In the genomic region with DNA sequence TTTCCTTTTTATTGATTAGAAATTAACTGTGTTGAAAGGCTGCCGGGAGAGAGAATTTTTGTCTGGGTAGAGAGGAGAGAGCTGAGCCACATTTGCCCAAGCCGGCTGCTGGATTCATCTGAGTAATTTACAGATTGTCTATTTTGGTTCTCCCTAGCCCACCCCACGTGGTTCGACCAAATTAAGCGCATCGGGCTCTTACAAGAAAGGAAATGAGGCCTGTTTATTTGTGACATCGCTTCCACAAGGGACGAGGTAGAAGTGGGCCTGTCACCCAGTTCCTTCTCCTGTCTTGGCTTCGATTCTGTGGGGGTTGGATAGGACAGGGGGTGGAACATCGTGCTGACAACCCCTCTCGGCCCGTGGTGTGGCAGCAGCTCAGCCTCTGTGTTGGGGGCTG, we compare ENCODE assay signal across 12 cellular contexts. TPM values are rescaled to one million over a fixed set of nuclear protein-coding genes. Genes with fewer than 3 reads are reported as not detected.
DNase-seq lines count a peak whose midpoint lies in the region; ATAC-seq and TF ChIP-seq lines count a peak whose summit lies in the region.
"Had no signal": no experiment of that assay in that cellular context is flagged by ENCODE, and none has a peak within 500 bp of the region (broad histone marks: within the 10 kb centered on the region; RNA-seq: fewer than 3 reads in every experiment).

No MANE protein-coding gene starts in this region.

- H3K27ac ChIP-seq in BLaER1 treated with 17β-estradiol and CSF1 and Interleukin-3, amounts not matched to agents 10 nM and 100 nM = peak overlapping the region; percentile 76 to 96 (median 93)
- peak overlapping the region in 2 of 4 donors; percentile 66 to 74 for H3K27ac ChIP-seq in Peyer's patch
- H3K27ac ChIP-seq in A673 (ENCODE audit: low read depth, low read length, poor library complexity, severe bottlenecking) = no peak overlapping the region
- no peak overlapping the region for H3K27ac ChIP-seq in right lobe of liver
- H3K27ac ChIP-seq: colonic mucosa, SJCRH30 had no signal

- intact Hi-C loops in A673 (cut with micrococcal nuclease; ENCODE audit: unreplicated experiment) = no loop called here
- intact Hi-C loops in right lobe of liver (cut with DNase I) = no loop called here

- H3K9ac ChIP-seq in BLaER1 treated with 17β-estradiol and CSF1 and Interleukin-3, amounts not matched to agents 10 nM and 100 nM = peak overlapping the region; percentile 70 to 87 (median 80)

- peaks cover 30 to 62% (median 36%) of the 10 kb centered on the region in 11 experiments for H3K9me3 ChIP-seq in BLaER1 treated with 17β-estradiol and CSF1 and Interleukin-3, amounts not matched to agents 10 nM and 100 nM (replicated peaks in 1 of 11)
- H3K9me3 ChIP-seq in Peyer's patch (peaks cover 0 to 5% (median 0%) of the 10 kb centered on the region in 4 donors), A673 (ENCODE audit: low read depth, low read length, poor library complexity, severe bottlenecking) (no peaks in the 10 kb centered on the region), right lobe of liver (no peaks in the 10 kb centered on the region)
- H3K9me3 ChIP-seq: colonic mucosa, SJCRH30 had no signal

- POLR2A ChIA-PET in A673 (lab: Charles Lee; ENCODE audit: low non-redundant PET) = no interaction called here

- CTCF ChIA-PET in A673 (lab: Charles Lee) = interaction anchor here (0.7 kb wide), 1 partner anchor 33 kb away, joined by 3 read pairs; no protein-coding TSS in a partner anchor

- H4K20me1 ChIP-seq in BLaER1 treated with 17β-estradiol and CSF1 and Interleukin-3, amounts not matched to agents 10 nM and 100 nM = no peaks in the 10 kb centered on the region

- BruUV-seq in A673 (replicated peaks; lab: Mats Ljungman, UMichigan) = no TSS peak

- H3K4me3 ChIP-seq in BLaER1 treated with 17β-estradiol and CSF1 and Interleukin-3, amounts not matched to agents 10 nM and 100 nM = peak overlapping the region; percentile 6 to 56 (median 41); a peak in 18 of 20 replicates
- H3K4me3 ChIP-seq in Peyer's patch = peak overlapping the region in 1 of 4 donors; percentile 12
- no peak overlapping the region for H3K4me3 ChIP-seq in A673 (ENCODE audit: low read depth, low read length, poor library complexity, severe bottlenecking)
- no peak overlapping the region for H3K4me3 ChIP-seq in right lobe of liver
- H3K4me3 ChIP-seq: colonic mucosa, SJCRH30 had no signal

- DNase-seq in Peyer's patch = peak in 2 of 3 donors; percentile 61 to 73
- DNase-seq in A673 (ENCODE audit: low spot score) = no peak
- DNase-seq in right lobe of liver = no peak
- no peak for DNase-seq in cortex of kidney (lab: John Stamatoyannopoulos, UW)
- DNase-seq: activated T-cell treated with anti-CD3 and anti-CD28 coated beads, Interleukin-2, amount 50 U/mL, for 1 hour; colonic mucosa; occipital lobe; SJCRH30 had no signal

- TF ChIP-seq CTCF in Peyer's patch (IDR thresholded peaks at IDR 0.05) = no peak
- TF ChIP-seq CTCF in A673 (conservative IDR thresholded peaks at IDR 0.05; ENCODE audit: low read depth, low read length) = no peak
- no peak for TF ChIP-seq CTCF in right lobe of liver (IDR thresholded peaks at IDR 0.05)

- peaks cover 19 to 73% (median 29%) of the 10 kb centered on the region in 10 experiments for H3K4me1 ChIP-seq in BLaER1 treated with 17β-estradiol and CSF1 and Interleukin-3, amounts not matched to agents 10 nM and 100 nM
- H3K4me1 ChIP-seq in Peyer's patch (no peaks in the 10 kb centered on the region), A673 (ENCODE audit: insufficient read depth, low read length, poor library complexity, severe bottlenecking) (no peaks in the 10 kb centered on the region), right lobe of liver (no peaks in the 10 kb centered on the region)
- H3K4me1 ChIP-seq: colonic mucosa, SJCRH30 had no signal

- no peak for TF ChIP-seq POLR2A in Peyer's patch (IDR thresholded peaks at IDR 0.05)
- TF ChIP-seq POLR2A in right lobe of liver (IDR thresholded peaks at IDR 0.05) = no peak

- WGBS in right lobe of liver (ENCODE audit: insufficient coverage, low coverage, low lambda C conversion rate, missing lambda C conversion rate) = 85% methylated on average over 12 of the region's 12 CpGs

- peak overlapping the region; percentile 70 to 89 (median 78) for H3K4me2 ChIP-seq in BLaER1 treated with 17β-estradiol and CSF1 and Interleukin-3, amounts not matched to agents 10 nM and 100 nM

- H3K36me3 ChIP-seq in BLaER1 treated with 17β-estradiol and CSF1 and Interleukin-3, amounts not matched to agents 10 nM and 100 nM = peaks cover 0 to 16% (median 0%) of the 10 kb centered on the region in 11 experiments; a peak in 4 of 22 replicates
- H3K36me3 ChIP-seq in Peyer's patch (no peaks in the 10 kb centered on the region), A673 (ENCODE audit: insufficient read depth, low read length, poor library complexity, severe bottlenecking) (no peaks in the 10 kb centered on the region), right lobe of liver (no peaks in the 10 kb centered on the region)
- H3K36me3 ChIP-seq: colonic mucosa, SJCRH30 had no signal

- H3K27me3 ChIP-seq in BLaER1 treated with 17β-estradiol and CSF1 and Interleukin-3, amounts not matched to agents 10 nM and 100 nM = no peaks in the 10 kb centered on the region
- H3K27me3 ChIP-seq in Peyer's patch (no peaks in the 10 kb centered on the region), A673 (replicated peaks; ENCODE audit: insufficient read depth, low read depth, low read length, poor library complexity) (no peaks in the 10 kb centered on the region), right lobe of liver (no peaks in the 10 kb centered on the region)
- H3K27me3 ChIP-seq: colonic mucosa, SJCRH30 had no signal

- ATAC-seq in GM19397 (IDR thresholded peaks at IDR 0.05; ENCODE audit: unreplicated experiment) (peak; percentile 48), HG03066 (IDR thresholded peaks at IDR 0.05; ENCODE audit: low read depth, unreplicated experiment) (peak; percentile 32), right lobe of liver (no peak), HG03439 (IDR thresholded peaks at IDR 0.05; ENCODE audit: unreplicated experiment) (no peak)

RNA-seq across cellular contexts. Expression of a gene that starts 42.9 kb away (rescaled TPM):
- total RNA-seq in Peyer's patch (10 to 100 TPM in 2 of 4 donors, 1 to 10 TPM in 2; 4.2 to 30.5 (median 9.6) TPM), A673 (2021) (0.24 and 0.61 TPM in 2 replicates), right lobe of liver (10 to 100 TPM in 3 of 6 experiments, 1 to 10 TPM in 3; 8.2 to 14.1 (median 9.5) TPM)

Comparison
In these comparisons a context has a peak if more than half of its experiments do, and no peak if none do; other contexts are left out.
1. H3K27ac ChIP-seq: peak in BLaER1 treated with 17β-estradiol and CSF1 and Interleukin-3, amounts not matched to agents 10 nM and 100 nM (11 of 11); none in A673 (single experiment) and right lobe of liver (0 of 3).
2. H3K4me3 ChIP-seq: peak in BLaER1 treated with 17β-estradiol and CSF1 and Interleukin-3, amounts not matched to agents 10 nM and 100 nM (10 of 10); none in A673 (single experiment) and right lobe of liver (0 of 3).
3. ATAC-seq: peak in GM19397 (single experiment) and HG03066 (single experiment); none in right lobe of liver (0 of 4) and HG03439 (single experiment).
4. DNase-seq: peak in Peyer's patch (2 of 3); none in A673 (single experiment), right lobe of liver (0 of 3) and cortex of kidney (single experiment).